11 cellular contexts compared by ENCODE assay signal in genomic region chr20:63850689-63851547, GRCh38. TPM values are rescaled to one million over a fixed set of nuclear protein-coding genes. Genes with fewer than 3 reads are reported as not detected.
A peak's percentile ranks its signal among the peaks of the same experiment; 100 is the strongest.
DNase-seq lines count a peak whose midpoint lies in the region; ATAC-seq, FAIRE-seq and TF ChIP-seq lines count a peak whose summit lies in the region.
"Had no signal": no experiment of that assay in that cellular context is flagged by ENCODE, and none has a peak within 500 bp of the region (broad histone marks: within the 10 kb centered on the region; RNA-seq: fewer than 3 reads in every experiment).

No MANE protein-coding gene starts in this region.

- H2BK120ac ChIP-seq in neuronal stem cell (ENCODE audit: low read depth, low read length), result no peak overlapping the region

- H3K4me1 ChIP-seq in neuronal stem cell (ENCODE audit: control insufficient read depth in 2 of 2, insufficient read depth in 1 of 2, low read depth in 1 of 2, low read length in 2 of 2) (peaks cover 38 to 40% of the 10 kb centered on the region in 2 donors), suprapubic skin (peaks cover 46% of the 10 kb centered on the region)

- H2AFZ ChIP-seq in neuronal stem cell (ENCODE audit: low read length), result no peak overlapping the region

- peak; percentile 78 for ATAC-seq in GM18867 (IDR thresholded peaks at IDR 0.05; ENCODE audit: unreplicated experiment)
- ATAC-seq in GM21717 (IDR thresholded peaks at IDR 0.05; ENCODE audit: unreplicated experiment), result peak; percentile 72
- ATAC-seq in HG03039 (IDR thresholded peaks at IDR 0.05; ENCODE audit: unreplicated experiment), result no peak

- H3K27ac Mint-ChIP-seq in activated T-helper 1 cell treated with anti-CD3 and anti-CD28 coated beads, Interleukin-12 subunit alpha, Interleukin-12 subunit beta, Interleukin-2, Interleukin-4 antibody, amounts not matched to agents 30 ng/mL and 10 ng/mL and 1 ng/mL, durations not matched to agents 14 hours and 24 hours and 36 hours, result no peak overlapping the region

- H3K4me2 ChIP-seq in neuronal stem cell (ENCODE audit: insufficient read depth, low read length, poor library complexity, severe bottlenecking), result no peak overlapping the region

- H2BK5ac ChIP-seq in neuronal stem cell (ENCODE audit: low read length), result peak overlapping the region; percentile 60

- no peaks in the 10 kb centered on the region for H3K27me3 ChIP-seq in neuronal stem cell (ENCODE audit: control insufficient read depth in 3 of 3, insufficient read depth in 3 of 3, low read depth in 1 of 3, low read length in 3 of 3)
- peaks cover 36% of the 10 kb centered on the region for H3K27me3 ChIP-seq in suprapubic skin
- H3K27me3 ChIP-seq: testis had no signal

- no peak overlapping the region for H3K14ac ChIP-seq in neuronal stem cell (ENCODE audit: low read length)

- H2BK12ac ChIP-seq in neuronal stem cell (ENCODE audit: low read length), result peak overlapping the region; percentile 16

- peaks cover 2% of the 10 kb centered on the region for H3K79me1 ChIP-seq in neuronal stem cell (ENCODE audit: low read depth, low read length)

- H4K91ac ChIP-seq in neuronal stem cell (ENCODE audit: low read depth, low read length, poor library complexity), result peak overlapping the region; percentile 72

- H3K27ac ChIP-seq in neuronal stem cell (replicated peaks; ENCODE audit: low read length), result no peak overlapping the region
- H3K27ac ChIP-seq in suprapubic skin, result no peak overlapping the region
- H3K27ac ChIP-seq: testis had no signal

- H3K9me3 ChIP-seq in neuronal stem cell (replicated peaks in 1 of 2; ENCODE audit: control insufficient read depth in 2 of 2, insufficient read depth in 1 of 2, low read depth in 1 of 2, low read length in 2 of 2) (peaks cover 0 to 3% of the 10 kb centered on the region in 2 donors), suprapubic skin (no peaks in the 10 kb centered on the region)
- H3K9me3 ChIP-seq: testis had no signal

- H3K9ac ChIP-seq in neuronal stem cell (ENCODE audit: low read depth, low read length, poor library complexity), result no peak overlapping the region

- peak overlapping the region in 1 of 2 donors; percentile 20 for H3K4me3 ChIP-seq in neuronal stem cell (ENCODE audit: low read length in 2 of 2)
- no peak overlapping the region for H3K4me3 ChIP-seq in suprapubic skin
- H3K4me3 ChIP-seq: testis had no signal

- no peaks in the 10 kb centered on the region for H3K9me3 Mint-ChIP-seq in activated T-helper 1 cell treated with anti-CD3 and anti-CD28 coated beads, Interleukin-12 subunit alpha, Interleukin-12 subunit beta, Interleukin-2, Interleukin-4 antibody, amounts not matched to agents 30 ng/mL and 10 ng/mL and 1 ng/mL, durations not matched to agents 14 hours and 24 hours and 36 hours

- FAIRE-seq in urothelium cell line (lab: Jason Lieb, UNC), result no peak
- FAIRE-seq: endothelial cell of umbilical vein had no signal

- H3K36me3 ChIP-seq in neuronal stem cell (replicated peaks in 1 of 2; ENCODE audit: control insufficient read depth in 2 of 2, insufficient read depth in 2 of 2, low read length in 2 of 2) (no peaks in the 10 kb centered on the region), suprapubic skin (no peaks in the 10 kb centered on the region)

- no peak for TF ChIP-seq POLR2A in suprapubic skin (IDR thresholded peaks at IDR 0.05)

- peaks cover 14% of the 10 kb centered on the region for H3K27me3 Mint-ChIP-seq in activated T-helper 1 cell treated with anti-CD3 and anti-CD28 coated beads, Interleukin-12 subunit alpha, Interleukin-12 subunit beta, Interleukin-2, Interleukin-4 antibody, amounts not matched to agents 30 ng/mL and 10 ng/mL and 1 ng/mL, durations not matched to agents 14 hours and 24 hours and 36 hours (ENCODE audit: insufficient read depth)

- peak overlapping the region; percentile 92 for H2AK5ac ChIP-seq in neuronal stem cell (ENCODE audit: low read depth, low read length)

- H3K4me1 Mint-ChIP-seq in activated T-helper 1 cell treated with anti-CD3 and anti-CD28 coated beads, Interleukin-12 subunit alpha, Interleukin-12 subunit beta, Interleukin-2, Interleukin-4 antibody, amounts not matched to agents 30 ng/mL and 10 ng/mL and 1 ng/mL, durations not matched to agents 14 hours and 24 hours and 36 hours (ENCODE audit: low read depth), result peaks cover 10% of the 10 kb centered on the region

- no CpG with 5 or more reads among the region's 27 CpGs for WGBS in neuronal stem cell (ENCODE audit: extremely low coverage in 2 of 2, insufficient read length in 2 of 2, insufficient replicate concordance in 1 of 2), 2 donors
- WGBS in suprapubic skin, result 72% methylated on average over 23 of the region's 27 CpGs

- peak overlapping the region; percentile 65 for H3K23ac ChIP-seq in neuronal stem cell (ENCODE audit: low read depth, low read length, poor library complexity)

- H4K8ac ChIP-seq in neuronal stem cell (ENCODE audit: low read depth, low read length), result peak overlapping the region; percentile 19

- DNase-seq in Kasumi-1 (lab: John Stamatoyannopoulos, UW) (peak; percentile 29 to 41), neuronal stem cell (ENCODE audit: low spot score) (no peak), urothelium cell line (ENCODE audit: low spot score) (no peak), suprapubic skin (ENCODE audit: low spot score in 2 of 2) (no peak)
- DNase-seq in activated T-helper 1 cell treated with anti-CD3 and anti-CD28 coated beads, Interleukin-12 subunit alpha, Interleukin-12 subunit beta, Interleukin-2, Interleukin-4 antibody, amounts not matched to agents 30 ng/mL and 10 ng/mL and 1 ng/mL, durations not matched to agents 14 hours and 24 hours and 36 hours (ENCODE audit: low spot score), result no peak
- DNase-seq: GOT3, testis had no signal

- H3K4me3 Mint-ChIP-seq in activated T-helper 1 cell treated with anti-CD3 and anti-CD28 coated beads, Interleukin-12 subunit alpha, Interleukin-12 subunit beta, Interleukin-2, Interleukin-4 antibody, amounts not matched to agents 30 ng/mL and 10 ng/mL and 1 ng/mL, durations not matched to agents 14 hours and 24 hours and 36 hours, result no peak overlapping the region

- H2BK15ac ChIP-seq in neuronal stem cell (ENCODE audit: low read length), result peak overlapping the region; percentile 97

- TF ChIP-seq EP300 in suprapubic skin (IDR thresholded peaks at IDR 0.05), result no peak

- no peaks in the 10 kb centered on the region for H3K36me3 Mint-ChIP-seq in activated T-helper 1 cell treated with anti-CD3 and anti-CD28 coated beads, Interleukin-12 subunit alpha, Interleukin-12 subunit beta, Interleukin-2, Interleukin-4 antibody, amounts not matched to agents 30 ng/mL and 10 ng/mL and 1 ng/mL, durations not matched to agents 14 hours and 24 hours and 36 hours (ENCODE audit: low read depth)

- H3K4ac ChIP-seq in neuronal stem cell (ENCODE audit: low read length), result no peak overlapping the region

- TF ChIP-seq CTCF in suprapubic skin (IDR thresholded peaks at IDR 0.05), result no peak

- peak overlapping the region; percentile 48 for H3K18ac ChIP-seq in neuronal stem cell (ENCODE audit: low read length)

- intact Hi-C loops in activated T-helper 1 cell treated with anti-CD3 and anti-CD28 coated beads, Interleukin-12 subunit alpha, Interleukin-12 subunit beta, Interleukin-2, Interleukin-4 antibody, amounts not matched to agents 30 ng/mL and 10 ng/mL and 1 ng/mL, durations not matched to agents 14 hours and 24 hours and 36 hours (cut with micrococcal nuclease), result loop anchor here (2.0 kb wide), 1 partner anchor 14 kb away; the partner anchor contains the start of gene TPD52L2

RNA-seq across cellular contexts. Expression of gene ABHD16B, which starts 10.4 kb away (rescaled TPM):
- not detected for polyA plus RNA-seq in neuronal stem cell (2013, experiment 1 of 2)
- not detected for polyA plus RNA-seq in neuronal stem cell (2013, experiment 2 of 2)
- total RNA-seq in activated T-helper 1 cell treated with anti-CD3 and anti-CD28 coated beads, Interleukin-12 subunit alpha, Interleukin-12 subunit beta, Interleukin-2, Interleukin-4 antibody, amounts not matched to agents 30 ng/mL and 10 ng/mL and 1 ng/mL, durations not matched to agents 14 hours and 24 hours and 36 hours, result not detected in 2 replicates
- total RNA-seq in suprapubic skin, result not detected
- total RNA-seq: endothelial cell of umbilical vein had no signal
- polyA plus RNA-seq: endothelial cell of umbilical vein had no signal

RNA-seq across cellular contexts. Expression of gene TPD52L2, which starts 14.2 kb away (rescaled TPM):
- polyA plus RNA-seq in neuronal stem cell (2013, experiment 1 of 2), result 48.5 TPM
- 47.7 TPM for polyA plus RNA-seq in neuronal stem cell (2013, experiment 2 of 2)
- 65.9 and 73.2 TPM in 2 replicates for total RNA-seq in activated T-helper 1 cell treated with anti-CD3 and anti-CD28 coated beads, Interleukin-12 subunit alpha, Interleukin-12 subunit beta, Interleukin-2, Interleukin-4 antibody, amounts not matched to agents 30 ng/mL and 10 ng/mL and 1 ng/mL, durations not matched to agents 14 hours and 24 hours and 36 hours
- total RNA-seq in suprapubic skin, result 10 to 100 TPM; 66.5 to 87.4 (median 74.1) TPM

RNA-seq across cellular contexts. Expression of gene ZBTB46, which starts 19.9 kb away (rescaled TPM):
- 8.2 TPM for polyA plus RNA-seq in neuronal stem cell (2013, experiment 1 of 2)
- polyA plus RNA-seq in neuronal stem cell (2013, experiment 2 of 2), result 8.6 TPM
- 1.1 and 1.2 TPM in 2 replicates for total RNA-seq in activated T-helper 1 cell treated with anti-CD3 and anti-CD28 coated beads, Interleukin-12 subunit alpha, Interleukin-12 subunit beta, Interleukin-2, Interleukin-4 antibody, amounts not matched to agents 30 ng/mL and 10 ng/mL and 1 ng/mL, durations not matched to agents 14 hours and 24 hours and 36 hours
- total RNA-seq in suprapubic skin, result 1 to 10 TPM; 3.4 to 5.1 (median 4.4) TPM

RNA-seq across cellular contexts. Expression of gene DNAJC5, which starts 44.0 kb away (rescaled TPM):
- 17.2 TPM for polyA plus RNA-seq in neuronal stem cell (2013, experiment 1 of 2)
- 16.8 TPM for polyA plus RNA-seq in neuronal stem cell (2013, experiment 2 of 2)
- total RNA-seq in activated T-helper 1 cell treated with anti-CD3 and anti-CD28 coated beads, Interleukin-12 subunit alpha, Interleukin-12 subunit beta, Interleukin-2, Interleukin-4 antibody, amounts not matched to agents 30 ng/mL and 10 ng/mL and 1 ng/mL, durations not matched to agents 14 hours and 24 hours and 36 hours, result 47.5 and 48.2 TPM in 2 replicates
- 10 to 100 TPM; 36.4 to 62.0 (median 53.7) TPM for total RNA-seq in suprapubic skin

Comparison
In these comparisons a context has a peak if more than half of its experiments do, and no peak if none do; other contexts are left out.
1. DNase-seq: peak in Kasumi-1 (2 of 2); none in neuronal stem cell (single experiment), activated T-helper 1 cell treated with anti-CD3 and anti-CD28 coated beads, Interleukin-12 subunit alpha, Interleukin-12 subunit beta, Interleukin-2, Interleukin-4 antibody, amounts not matched to agents 30 ng/mL and 10 ng/mL and 1 ng/mL, durations not matched to agents 14 hours and 24 hours and 36 hours (single experiment), urothelium cell line (single experiment) and suprapubic skin (0 of 2).